Comparison of ENCODE assay signal across 2 cellular contexts in genomic region chr2:186437719-186438118, GRCh38.
TF ChIP-seq lines count a peak whose summit lies in the region.

No MANE protein-coding gene starts in this region.

TF ChIP-seq in IMR-90, 13 proteins besides CTCF, POLR2A, EP300 and RAD21:
- TF ChIP-seq BHLHE40 (IDR thresholded peaks at IDR 0.05; ENCODE audit: low read depth, low read length) (no peak), SMC3 (IDR thresholded peaks at IDR 0.05; ENCODE audit: low read depth, low read length) (no peak), RCOR1 (IDR thresholded peaks at IDR 0.05; ENCODE audit: insufficient replicate concordance, low read length) (no peak), MXI1 (IDR thresholded peaks at IDR 0.05; ENCODE audit: borderline replicate concordance, low read depth, low read length) (no peak), CEBPB (IDR thresholded peaks at IDR 0.05; ENCODE audit: low read depth, low read length) (no peak), NFE2L2 (IDR thresholded peaks at IDR 0.05; ENCODE audit: low read depth, low read length) (peak; percentile 70), CHD1 (IDR thresholded peaks at IDR 0.05; ENCODE audit: low read depth, low read length) (no peak)

TF ChIP-seq in WTC11, 78 proteins besides CTCF, POLR2A, EP300 and RAD21:
- TF ChIP-seq GRHL2 (CRISPR knock-in tag; IDR thresholded peaks at IDR 0.05; ENCODE audit: insufficient replicate concordance, severe bottlenecking) (no peak), NFE2L1 (CRISPR knock-in tag; IDR thresholded peaks at IDR 0.05) (0 out of 2 replicates have a peak, but pooled peaks have one; percentile 23)
